15 cellular contexts compared by ENCODE assay signal in genomic region chr15:45943255-45943654, GRCh38.
A peak's percentile ranks its signal among the peaks of the same experiment; 100 is the strongest.
DNase-seq lines count a peak whose midpoint lies in the region; ATAC-seq and TF ChIP-seq lines count a peak whose summit lies in the region.
"Had no signal": no experiment of that assay in that cellular context is flagged by ENCODE, and none has a peak within 500 bp of the region (broad histone marks: within the 10 kb centered on the region; RNA-seq: fewer than 3 reads in every experiment).

No MANE protein-coding gene starts in this region.

- H3K4me1 Mint-ChIP-seq in type B pancreatic cell (ENCODE audit: unreplicated experiment), result peaks cover 1% of the 10 kb centered on the region
- H3K4me1 Mint-ChIP-seq: memory B cell had no signal

- DNase-seq in epithelial cell of proximal tubule (ENCODE audit: low read depth) (peak; percentile 98), type B pancreatic cell (ENCODE audit: extremely low spot score, unreplicated experiment) (no peak), adrenal gland (no peak), ureter (ENCODE audit: low spot score) (no peak)
- DNase-seq: activated CD4-positive, alpha-beta T cell treated with anti-CD3 and anti-CD28 coated beads, Interleukin-2, amount 50 U/mL, for 48 hours; activated naive CD4-positive, alpha-beta T cell treated with anti-CD3 and anti-CD28 coated beads for 36 hours; cerebellar nuclear complex; NCI-H1092; T-helper 9 cell had no signal

- no peaks in the 10 kb centered on the region for H3K36me3 Mint-ChIP-seq in type B pancreatic cell
- H3K36me3 Mint-ChIP-seq: memory B cell had no signal

- H3K4me3 ChIP-seq in DOHH2 (ENCODE audit: low read length) (no peak overlapping the region; the same call in 1 of the 2 replicates), epithelial cell of proximal tubule (ENCODE audit: low read depth, low read length) (no peak overlapping the region), adrenal gland (no peak overlapping the region)

- ATAC-seq in GM19467 (IDR thresholded peaks at IDR 0.05; ENCODE audit: unreplicated experiment), result peak; percentile 81
- ATAC-seq in HG03457 (IDR thresholded peaks at IDR 0.05; ENCODE audit: unreplicated experiment), result peak; percentile 82
- ATAC-seq in HG02840 (IDR thresholded peaks at IDR 0.05; ENCODE audit: low FRiP score, unreplicated experiment), result no peak

- no peaks in the 10 kb centered on the region for H3F3A ChIP-seq in DOHH2 (ENCODE audit: control insufficient read depth, insufficient read depth)

- H3K27me3 ChIP-seq in DOHH2 (ENCODE audit: control insufficient read depth, low read length) (no peaks in the 10 kb centered on the region), adrenal gland (no peaks in the 10 kb centered on the region)

- H3K27me3 Mint-ChIP-seq in type B pancreatic cell, result no peaks in the 10 kb centered on the region
- H3K27me3 Mint-ChIP-seq: memory B cell had no signal

- peak overlapping the region; percentile 33 for H3K4me2 ChIP-seq in DOHH2 (ENCODE audit: low read length)

- H3K9me2 ChIP-seq in DOHH2 (replicated peaks; ENCODE audit: control insufficient read depth, low read length), result no peaks in the 10 kb centered on the region

- H3K9me3 ChIP-seq in DOHH2 (ENCODE audit: control insufficient read depth, insufficient read depth, low read length), result no peaks in the 10 kb centered on the region
- H3K9me3 ChIP-seq in adrenal gland (replicated peaks in 1 of 3), result no peaks in the 10 kb centered on the region

- H3K9me3 Mint-ChIP-seq in type B pancreatic cell, result no peaks in the 10 kb centered on the region
- H3K9me3 Mint-ChIP-seq: activated naive CD4-positive, alpha-beta T cell treated with anti-CD3 and anti-CD28 coated beads for 36 hours; memory B cell had no signal

- no peaks in the 10 kb centered on the region for H3K79me2 ChIP-seq in DOHH2 (ENCODE audit: control insufficient read depth, low read length)
- H3K79me2 ChIP-seq: parathyroid adenoma had no signal

- intact Hi-C loops in adrenal gland (cut with DNase I), result no loop called here

- H3K4me3 Mint-ChIP-seq in type B pancreatic cell, result no peak overlapping the region
- H3K4me3 Mint-ChIP-seq: activated naive CD4-positive, alpha-beta T cell treated with anti-CD3 and anti-CD28 coated beads for 36 hours; memory B cell had no signal

- peaks cover 26% of the 10 kb centered on the region for H3K4me1 ChIP-seq in DOHH2 (ENCODE audit: control insufficient read depth, low read length)
- H3K4me1 ChIP-seq in adrenal gland (replicated peaks in 1 of 2), result no peaks in the 10 kb centered on the region
- H3K4me1 ChIP-seq: parathyroid adenoma had no signal

- TF ChIP-seq CTCF in DOHH2 (IDR thresholded peaks at IDR 0.05; ENCODE audit: low read depth, low read length, poor library complexity, severe bottlenecking), result no peak
- TF ChIP-seq CTCF in epithelial cell of proximal tubule (conservative IDR thresholded peaks at IDR 0.05; ENCODE audit: low read depth, low read length), result no peak
- no peak for TF ChIP-seq CTCF in type B pancreatic cell (conservative IDR thresholded peaks at IDR 0.05)
- no peak for TF ChIP-seq CTCF in adrenal gland (IDR thresholded peaks at IDR 0.05)

- H3K27ac ChIP-seq in DOHH2 (ENCODE audit: low read depth, low read length), result peak overlapping the region; percentile 21; the same call in 1 of the 2 replicates
- H3K27ac ChIP-seq in adrenal gland, result no peak overlapping the region
- H3K27ac ChIP-seq: parathyroid adenoma had no signal

- TF ChIP-seq POLR2A in adrenal gland (IDR thresholded peaks at IDR 0.05), result no peak

- WGBS in adrenal gland, 4 donors, result 52 to 71% (median 63%) methylated on average over 4 of the region's 4 CpGs

- no peak overlapping the region for H3K27ac Mint-ChIP-seq in type B pancreatic cell
- H3K27ac Mint-ChIP-seq: activated naive CD4-positive, alpha-beta T cell treated with anti-CD3 and anti-CD28 coated beads for 36 hours; memory B cell had no signal

- no peaks in the 10 kb centered on the region for H4K20me1 ChIP-seq in DOHH2 (ENCODE audit: control insufficient read depth, insufficient read depth, low read depth, low read length)

- no peaks in the 10 kb centered on the region for H3K36me3 ChIP-seq in DOHH2 (ENCODE audit: control insufficient read depth, low read length)
- H3K36me3 ChIP-seq in adrenal gland (replicated peaks in 1 of 2), result no peaks in the 10 kb centered on the region
